Comparison of ENCODE assay signal across 20 cellular contexts in genomic region chr11:68666854-68667253, GRCh38. TPM values are rescaled to one million over a fixed set of nuclear protein-coding genes. Genes with fewer than 3 reads are reported as not detected.
"Had no signal": no experiment of that assay in that cellular context is flagged by ENCODE, and none has a peak within 500 bp of the region (broad histone marks: within the 10 kb centered on the region; RNA-seq: fewer than 3 reads in every experiment).

No MANE protein-coding gene starts in this region.

- DNase-seq: activated CD4-positive, alpha-beta T cell treated with anti-CD3 and anti-CD28 coated beads, Interleukin-2, amount 10 ng/mL, durations not matched to agents 24 days and 14 days; activated CD4-positive, CD25-positive, alpha-beta regulatory T cell; activated CD8-positive, alpha-beta T cell treated with anti-CD3 and anti-CD28 coated beads for 36 hours; activated naive CD4-positive, alpha-beta T cell treated with Interleukin-2 at 50 U/mL for 16 hours; activated naive CD8-positive, alpha-beta T cell treated with anti-CD3 and anti-CD28 coated beads, Interleukin-2, amount 10 ng/mL, durations not matched to agents 7 days and 5 days; activated T-cell treated with anti-CD3 and anti-CD28 coated beads, Interleukin-2, amount 50 U/mL, for 1 hour; body of pancreas; caudate nucleus; endodermal cell; foreskin melanocyte; heart right ventricle; mesenchymal stem cell; naive B cell; pancreas; stimulated activated CD8-positive, alpha-beta memory T cell treated with anti-CD3 and anti-CD28 coated beads, Interleukin-4, amount 100 ng/mL, for 48 hours; stimulated activated naive CD4-positive, alpha-beta T cell treated with Interleukin-2 at 50 U/mL for 16 hours; substantia nigra had no signal

- H3K27me3 ChIP-seq: body of pancreas, pancreas had no signal

- H3K4me3 ChIP-seq: body of pancreas, heart right ventricle, mucosa of descending colon, pancreas, tibial nerve had no signal

- H3K36me3 ChIP-seq: heart right ventricle, pancreas, tibial nerve had no signal

- H3K27ac ChIP-seq: body of pancreas, heart right ventricle, pancreas, tibial nerve had no signal

- H3K4me1 ChIP-seq: body of pancreas, heart right ventricle, pancreas, tibial nerve had no signal

- ATAC-seq: activated CD8-positive, alpha-beta T cell treated with anti-CD3 and anti-CD28 coated beads for 36 hours; activated T-helper 17 cell treated with anti-CD3 and anti-CD28 coated beads, Interleukin-2, amount 50 U/mL, for 72 hours; body of pancreas; mucosa of descending colon; pancreas had no signal

- H3K9me3 ChIP-seq: body of pancreas, mucosa of descending colon, pancreas had no signal

RNA-seq across cellular contexts. Expression of gene GAL, which starts 17.5 kb away (rescaled TPM):
- total RNA-seq: activated naive CD8-positive, alpha-beta T cell treated with anti-CD3 and anti-CD28 coated beads, Interleukin-2, amount 10 ng/mL, durations not matched to agents 7 days and 5 days had no signal
